8 cellular contexts compared by ENCODE assay signal in genomic region chrX:153968255-153968654, GRCh38. TPM values are rescaled to one million over a fixed set of nuclear protein-coding genes. Genes with fewer than 3 reads are reported as not detected.
DNase-seq lines count a peak whose midpoint lies in the region; ATAC-seq and TF ChIP-seq lines count a peak whose summit lies in the region.

No MANE protein-coding gene starts in this region.

- H3F3A ChIP-seq in DOHH2 (ENCODE audit: control insufficient read depth, insufficient read depth) = 0 out of 2 replicates have a peak, but pooled peaks cover 3% of the 10 kb centered on the region

- H3K27ac ChIP-seq in DOHH2 (ENCODE audit: low read depth, low read length) (peak overlapping the region; percentile 96; the same call in 1 of the 2 replicates), OCI-LY3 (ENCODE audit: low read length) (peak overlapping the region; percentile 98), trophoblast cell (ENCODE audit: low read depth, low read length) (no peak overlapping the region)

- TF ChIP-seq CTCF in DOHH2 (IDR thresholded peaks at IDR 0.05; ENCODE audit: low read depth, low read length, poor library complexity, severe bottlenecking) (no peak), OCI-LY3 (IDR thresholded peaks at IDR 0.05; ENCODE audit: low read depth, low read length) (no peak)

- H2AFZ ChIP-seq in OCI-LY3 (ENCODE audit: low read depth, low read length) = no peak overlapping the region
- H2AFZ ChIP-seq in trophoblast cell (ENCODE audit: insufficient read depth, low read length, poor library complexity) = no peak overlapping the region

- H2BK12ac ChIP-seq in trophoblast cell (ENCODE audit: low read length) = no peak overlapping the region

- no peak for ATAC-seq in HG02885 (IDR thresholded peaks at IDR 0.05; ENCODE audit: poor library complexity, unreplicated experiment)
- no peak for ATAC-seq in left colon

- H3K36me3 ChIP-seq in DOHH2 (ENCODE audit: control insufficient read depth, low read length) (peaks cover 75% of the 10 kb centered on the region), OCI-LY3 (replicated peaks; ENCODE audit: low read depth, low read length) (peaks cover 25% of the 10 kb centered on the region), endocrine pancreas (ENCODE audit: control insufficient read depth, insufficient read depth, low read length) (no peaks in the 10 kb centered on the region), trophoblast cell (ENCODE audit: control insufficient read depth in 1 of 2, insufficient read depth in 2 of 2, low read length in 2 of 2) (peaks cover 31 to 39% of the 10 kb centered on the region in 2 experiments)

- DNase-seq in trophoblast cell = no peak
- DNase-seq in occipital lobe (lab: John Stamatoyannopoulos, UW) = no peak
- no peak for DNase-seq in amygdala (lab: John Stamatoyannopoulos, UW)
- DNase-seq in left colon = no peak

- H3K9me3 ChIP-seq in DOHH2 (ENCODE audit: control insufficient read depth, insufficient read depth, low read length) (no peaks in the 10 kb centered on the region), OCI-LY3 (ENCODE audit: insufficient read depth, low read length) (no peaks in the 10 kb centered on the region), endocrine pancreas (ENCODE audit: control insufficient read depth, low read length) (no peaks in the 10 kb centered on the region), trophoblast cell (ENCODE audit: insufficient read depth, low read depth, low read length) (no peaks in the 10 kb centered on the region)

- H3K79me1 ChIP-seq in trophoblast cell (ENCODE audit: low read length) = peaks cover 21% of the 10 kb centered on the region

- no peak overlapping the region for H4K12ac ChIP-seq in trophoblast cell (ENCODE audit: low read depth, low read length)

- no peak overlapping the region for H3K18ac ChIP-seq in trophoblast cell (ENCODE audit: low read length)

- no peaks in the 10 kb centered on the region for H3K27me3 ChIP-seq in DOHH2 (ENCODE audit: control insufficient read depth, low read length)
- H3K27me3 ChIP-seq in OCI-LY3 (ENCODE audit: low read depth, low read length) = no peaks in the 10 kb centered on the region
- H3K27me3 ChIP-seq in endocrine pancreas (ENCODE audit: control insufficient read depth, insufficient read depth, low read length) = no peaks in the 10 kb centered on the region
- H3K27me3 ChIP-seq in trophoblast cell (ENCODE audit: insufficient read depth, low read length) = no peaks in the 10 kb centered on the region

- H3K23ac ChIP-seq in trophoblast cell (ENCODE audit: low read length) = no peak overlapping the region

- no peak overlapping the region for H2BK5ac ChIP-seq in trophoblast cell (ENCODE audit: low read depth, low read length, poor library complexity)

- H4K20me1 ChIP-seq in DOHH2 (ENCODE audit: control insufficient read depth, insufficient read depth, low read depth, low read length) (peaks cover 7% of the 10 kb centered on the region), OCI-LY3 (ENCODE audit: insufficient read depth, low read length) (peaks cover 60% of the 10 kb centered on the region)

- no peak overlapping the region for H4K91ac ChIP-seq in trophoblast cell (ENCODE audit: low read depth, low read length)

- H2BK120ac ChIP-seq in trophoblast cell (ENCODE audit: insufficient read depth, low read length, poor library complexity) = no peak overlapping the region

- peaks cover 86% of the 10 kb centered on the region for H3K79me2 ChIP-seq in DOHH2 (ENCODE audit: control insufficient read depth, low read length)
- H3K79me2 ChIP-seq in OCI-LY3 (ENCODE audit: low read length) = peaks cover 86% of the 10 kb centered on the region
- H3K79me2 ChIP-seq in trophoblast cell (ENCODE audit: control insufficient read depth, insufficient read depth, low read length, poor library complexity) = peaks cover 61% of the 10 kb centered on the region

- no peaks in the 10 kb centered on the region for H3K9me2 ChIP-seq in DOHH2 (replicated peaks; ENCODE audit: control insufficient read depth, low read length)

- no peak overlapping the region for H3K14ac ChIP-seq in trophoblast cell (ENCODE audit: low read length)

- peak overlapping the region; percentile 94 for H3K4me3 ChIP-seq in DOHH2 (ENCODE audit: low read length)
- H3K4me3 ChIP-seq in OCI-LY3 (ENCODE audit: low read length) = peak overlapping the region; percentile 97
- peak overlapping the region; percentile 11 for H3K4me3 ChIP-seq in endocrine pancreas (ENCODE audit: control insufficient read depth, insufficient read depth, low read length)
- no peak overlapping the region for H3K4me3 ChIP-seq in trophoblast cell (ENCODE audit: low read depth, low read length)

- H3K4ac ChIP-seq in trophoblast cell (ENCODE audit: low read depth, low read length) = peak overlapping the region; percentile 83

- H3K4me1 ChIP-seq in DOHH2 (ENCODE audit: control insufficient read depth, low read length) (peaks cover 31% of the 10 kb centered on the region), OCI-LY3 (ENCODE audit: low read length) (peaks cover 27% of the 10 kb centered on the region), endocrine pancreas (ENCODE audit: control insufficient read depth, insufficient read depth, low read length) (no peaks in the 10 kb centered on the region), trophoblast cell (ENCODE audit: control insufficient read depth in 1 of 2, insufficient read depth in 2 of 2, low read length in 2 of 2) (peaks cover 7 to 10% of the 10 kb centered on the region in 2 experiments)

- intact Hi-C loops in left colon (cut with DNase I, micrococcal nuclease) = no loop called here

- no peak overlapping the region for H2AK5ac ChIP-seq in trophoblast cell (ENCODE audit: low read length)

- peak overlapping the region; percentile 100 for H3K9ac ChIP-seq in OCI-LY3 (ENCODE audit: low read length)
- no peak overlapping the region for H3K9ac ChIP-seq in endocrine pancreas (ENCODE audit: control insufficient read depth, insufficient read depth, low read length)
- no peak overlapping the region for H3K9ac ChIP-seq in trophoblast cell (ENCODE audit: low read length)

- H3K4me2 ChIP-seq in DOHH2 (ENCODE audit: low read length) (peak overlapping the region; percentile 96), OCI-LY3 (ENCODE audit: low read length) (peak overlapping the region; percentile 98), trophoblast cell (ENCODE audit: low read length) (no peak overlapping the region)

- WGBS in trophoblast cell (ENCODE audit: extremely low coverage, insufficient coverage, insufficient read length) = no CpG with 5 or more reads among the region's 9 CpGs

- no peak overlapping the region for H4K8ac ChIP-seq in trophoblast cell (ENCODE audit: low read depth, low read length)

RNA-seq across cellular contexts. Expression of gene HCFC1, which starts 3.4 kb away (rescaled TPM):
- 47.6 and 50.4 TPM in 2 replicates for polyA plus RNA-seq in trophoblast cell (2013)
- 12.6 TPM for total RNA-seq in occipital lobe
- total RNA-seq in left colon = 10 to 100 TPM; 31.9 to 47.9 TPM

RNA-seq across cellular contexts. Expression of gene TMEM187, which starts 4.3 kb away (rescaled TPM):
- 4.9 and 5.0 TPM in 2 replicates for polyA plus RNA-seq in trophoblast cell (2013)
- 2.7 TPM for total RNA-seq in occipital lobe
- 1 to 10 TPM; 8.4 to 9.9 TPM for total RNA-seq in left colon

RNA-seq across cellular contexts. Expression of gene RENBP, which starts 23.8 kb away (rescaled TPM):
- polyA plus RNA-seq in trophoblast cell (2013) = 0.82 and 0.94 TPM in 2 replicates
- 2.8 TPM for total RNA-seq in occipital lobe
- total RNA-seq in left colon = 1 to 10 TPM; 3.8 to 8.6 TPM

RNA-seq across cellular contexts. Expression of gene NAA10, which starts 33.4 kb away (rescaled TPM):
- polyA plus RNA-seq in trophoblast cell (2013) = 92.2 and 95.5 TPM in 2 replicates
- 17.6 TPM for total RNA-seq in occipital lobe
- 10 to 100 TPM; 52.7 to 68.0 TPM for total RNA-seq in left colon

RNA-seq across cellular contexts. Expression of gene ARHGAP4, which starts 42.2 kb away (rescaled TPM):
- polyA plus RNA-seq in trophoblast cell (2013) = 1.5 and 1.9 TPM in 2 replicates
- 6.6 TPM for total RNA-seq in occipital lobe
- 10 to 100 TPM; 26.6 to 35.5 TPM for total RNA-seq in left colon
